ENCODE assay signal across 29 cellular contexts in genomic region chr2:67970542-67970941, GRCh38.
"Had no signal": no experiment of that assay in that cellular context is flagged by ENCODE, and none has a peak within 500 bp of the region (broad histone marks: within the 10 kb centered on the region; RNA-seq: fewer than 3 reads in every experiment).

No MANE protein-coding gene starts in this region.

- ATAC-seq: effector memory CD8-positive, alpha-beta T cell; esophagus mucosa; foreskin keratinocyte; gastrocnemius medialis; gastroesophageal sphincter; heart left ventricle; heart right ventricle had no signal

- H3K4me2 ChIP-seq: hepatocyte had no signal

- FAIRE-seq: colon, endometrium, endothelial cell of umbilical vein, frontal cortex had no signal

- DNase-seq: colonic mucosa; cortex of kidney; dermis blood vessel endothelial cell; dorsolateral prefrontal cortex; effector CD4-positive, alpha-beta T cell; effector CD8-positive, alpha-beta T cell; effector memory CD4-positive, alpha-beta T cell; effector memory CD8-positive, alpha-beta T cell; endodermal cell; erythroblast; esophagus squamous epithelium; foreskin fibroblast; foreskin keratinocyte; foreskin melanocyte; gastrocnemius medialis; glutamatergic neuron; head of caudate nucleus; heart left ventricle; heart right ventricle had no signal

- H3K4me1 ChIP-seq: colonic mucosa, gastrocnemius medialis, gastroesophageal sphincter had no signal

- H3K27ac ChIP-seq: colonic mucosa, coronary artery, dorsolateral prefrontal cortex, epithelial cell of prostate, esophagus muscularis mucosa, esophagus squamous epithelium, foreskin keratinocyte, gastrocnemius medialis, gastroesophageal sphincter, heart left ventricle, heart right ventricle, hepatocyte had no signal

- H3K9me3 ChIP-seq: colonic mucosa, esophagus muscularis mucosa, esophagus squamous epithelium, gastrocnemius medialis, gastroesophageal sphincter, heart left ventricle, heart right ventricle had no signal

- H3K36me3 ChIP-seq: colonic mucosa, esophagus muscularis mucosa, esophagus squamous epithelium, gastrocnemius medialis, gastroesophageal sphincter, heart left ventricle, heart right ventricle had no signal

- H3K4me3 ChIP-seq: colonic mucosa, coronary artery, dorsolateral prefrontal cortex, esophagus muscularis mucosa, esophagus squamous epithelium, gastrocnemius medialis, gastroesophageal sphincter, heart left ventricle, heart right ventricle, hepatocyte had no signal
